25 cellular contexts compared by ENCODE assay signal in genomic region chr1:179283992-179284391, GRCh38. TPM values are rescaled to one million over a fixed set of nuclear protein-coding genes. Genes with fewer than 3 reads are reported as not detected.
DNase-seq lines count a peak whose midpoint lies in the region; ATAC-seq, FAIRE-seq and TF ChIP-seq lines count a peak whose summit lies in the region.
"Had no signal": no experiment of that assay in that cellular context is flagged by ENCODE, and none has a peak within 500 bp of the region (broad histone marks: within the 10 kb centered on the region; RNA-seq: fewer than 3 reads in every experiment).

No MANE protein-coding gene starts in this region.

- no peak for TF ChIP-seq RAD21 in SK-N-SH (IDR thresholded peaks at IDR 0.05; ENCODE audit: low read length)
- TF ChIP-seq RAD21 in K562 (CRISPR knock-in tag; conservative IDR thresholded peaks at IDR 0.05 in 1 of 2, IDR thresholded peaks at IDR 0.05 in 1 of 2), result no peak

- H3K4me3 ChIP-seq in SK-N-SH (ENCODE audit: low read depth in 2 of 2, low read length in 1 of 2) (no peak overlapping the region), HEK293 (ENCODE audit: low read depth, low read length) (no peak overlapping the region), K562 (no peak overlapping the region)
- H3K4me3 ChIP-seq: BLaER1, GM12878 had no signal

- WGBS in SK-N-SH (ENCODE audit: low lambda C conversion rate), result 77% methylated on average over 2 of the region's 2 CpGs
- WGBS in K562 (ENCODE audit: insufficient coverage, low coverage, missing lambda C conversion rate), result 15% methylated on average over 2 of the region's 2 CpGs

- TF ChIP-seq CTCF in SK-N-SH (IDR thresholded peaks at IDR 0.05) (no peak), HEK293 (tag by site-specific recombination; IDR thresholded peaks at IDR 0.05) (no peak), K562 (IDR thresholded peaks at IDR 0.05 in 2 of 3, conservative IDR thresholded peaks at IDR 0.05 in 1 of 3; ENCODE audit: insufficient read depth in 2 of 3, low read depth in 1 of 3, low read length in 3 of 3) (no peak)

- POLR2A ChIA-PET in SK-N-SH (lab: Yijun Ruan, JAX), result no interaction called here
- POLR2A ChIA-PET in HEK293 (lab: Yijun Ruan, JAX), result interaction anchor here (1.5 kb wide), 1 partner anchor 10 kb away, joined by 5 read pairs; the partner anchor contains the start of gene SOAT1
- POLR2A ChIA-PET in K562 (lab: Yijun Ruan, JAX), result interaction anchor here (1.0 to 1.2 kb wide), 2 partner anchors 10 to 11 kb away, joined by 3 read pairs; partner anchors contain the start of gene SOAT1

- H3K27ac ChIP-seq in SK-N-SH (ENCODE audit: low read depth in 2 of 2, low read length in 1 of 2), result no peak overlapping the region
- H3K27ac ChIP-seq in HEK293 (ENCODE audit: extremely low read depth, low read depth, low read length), result no peak overlapping the region
- no peak overlapping the region for H3K27ac ChIP-seq in K562 (ENCODE audit: extremely low read depth, low read depth, low read length)
- H3K27ac ChIP-seq: 22Rv1, BLaER1 had no signal

- no TSS peak for BruUV-seq in K562 (replicated peaks; lab: Mats Ljungman, UMichigan)

- no peaks in the 10 kb centered on the region for H3K36me3 ChIP-seq in SK-N-SH (replicated peaks in 1 of 2; ENCODE audit: control insufficient read depth in 1 of 2, insufficient read depth in 2 of 2, low read length in 1 of 2)
- no peaks in the 10 kb centered on the region for H3K36me3 ChIP-seq in HEK293 (ENCODE audit: control insufficient read depth in 2 of 2, insufficient read depth in 1 of 2, low read length in 2 of 2)
- no peaks in the 10 kb centered on the region for H3K36me3 ChIP-seq in K562 (ENCODE audit: control insufficient read depth, insufficient read depth, low read length)
- H3K36me3 ChIP-seq: BE2C, BLaER1 had no signal

- no peaks in the 10 kb centered on the region for H3K27me3 ChIP-seq in SK-N-SH (ENCODE audit: insufficient read depth)
- no peaks in the 10 kb centered on the region for H3K27me3 ChIP-seq in K562 (ENCODE audit: control insufficient read depth in 2 of 2, insufficient read depth in 2 of 2, low read length in 2 of 2)
- H3K27me3 ChIP-seq: BE2C, BLaER1 had no signal

- no peaks in the 10 kb centered on the region for H3K9me2 ChIP-seq in SK-N-SH

- no peaks in the 10 kb centered on the region for H3K9me1 ChIP-seq in K562 (ENCODE audit: control insufficient read depth, insufficient read depth, low read length)

- no peaks in the 10 kb centered on the region for H3F3A ChIP-seq in SK-N-SH (replicated peaks; ENCODE audit: insufficient read depth)

- no peak for FAIRE-seq in K562 (lab: Jason Lieb, UNC)
- FAIRE-seq: GM12878, GM12892, GM18507 had no signal

- DNase-seq in SK-N-SH (no peak), K562 (ENCODE audit: extremely low read depth in 1 of 4, low spot score in 3 of 4) (no peak), hippocampal formation (lab: John Stamatoyannopoulos, UW) (no peak), T-helper 1 cell (no peak)
- DNase-seq: ACHN; BE2C; C1 segment of cervical spinal cord; CD4-positive, alpha-beta memory T cell; CD4-positive, CD25-positive, alpha-beta regulatory T cell; CD8-positive, alpha-beta memory T cell; COR-L47; DMS 273 treated with DMSO at 0.1 percent for 48 hours; DMS153; DMS53; DMS79; DND-41; EL; GDM1 had no signal

- intact Hi-C loops in K562 (cut with micrococcal nuclease), result no loop called here

- H3K9me3 ChIP-seq in SK-N-SH (no peaks in the 10 kb centered on the region), HEK293 (ENCODE audit: control insufficient read depth, insufficient read depth, low read depth, low read length) (no peaks in the 10 kb centered on the region), K562 (replicated peaks; ENCODE audit: control insufficient read depth, insufficient read depth, low read depth, low read length) (no peaks in the 10 kb centered on the region; the same call in 1 of the 2 replicates)
- H3K9me3 ChIP-seq: BE2C had no signal

- H3K79me2 ChIP-seq in SK-N-SH (ENCODE audit: insufficient read depth), result no peaks in the 10 kb centered on the region
- H3K79me2 ChIP-seq in K562 (ENCODE audit: control insufficient read depth, insufficient read depth, low read length), result no peaks in the 10 kb centered on the region

- CTCF ChIA-PET in SK-N-SH (lab: Yijun Ruan, JAX) (interaction anchor here (0.8 to 1.4 kb wide), 2 partner anchors 9 to 281 kb away, joined by 3 to 7 read pairs; partner anchors contain the start of gene SOAT1), HEK293 (lab: Yijun Ruan, JAX) (interaction anchor here (0.6 to 1.2 kb wide), 2 partner anchors 11 to 32 kb away, joined by 3 to 5 read pairs; no protein-coding TSS in a partner anchor), K562 (lab: Yijun Ruan, JAX; ENCODE audit: low intra/inter-chr PET ratio) (no interaction called here)

- H3K4me1 ChIP-seq in SK-N-SH (ENCODE audit: control insufficient read depth in 1 of 2, insufficient read depth in 2 of 2, low read depth in 1 of 2, low read length in 1 of 2) (no peaks in the 10 kb centered on the region), HEK293 (ENCODE audit: control insufficient read depth, insufficient read depth, low read length) (no peaks in the 10 kb centered on the region), K562 (replicated peaks in 1 of 2; ENCODE audit: control insufficient read depth in 2 of 2, insufficient read depth in 2 of 2, low read length in 2 of 2) (no peaks in the 10 kb centered on the region)
- H3K4me1 ChIP-seq: BE2C, BLaER1 had no signal

- ATAC-seq in SK-N-SH treated with all-trans-retinoic acid at 6 μM for 48 hours (no peak), K562 (no peak)
- ATAC-seq: GM12878 had no signal

- TF ChIP-seq EP300 in SK-N-SH (IDR thresholded peaks at IDR 0.05; ENCODE audit: borderline replicate concordance in 1 of 2, low read depth in 1 of 2, low read length in 1 of 2), result no peak
- no peak for TF ChIP-seq EP300 in K562 (IDR thresholded peaks at IDR 0.05; ENCODE audit: low read length)

- H3K4me2 ChIP-seq in SK-N-SH (no peak overlapping the region), K562 (ENCODE audit: insufficient read depth, low read length) (no peak overlapping the region)
- H3K4me2 ChIP-seq: BLaER1 had no signal

- in situ Hi-C loops in K562 (cut with MboI), result no loop called here

- no peak overlapping the region for H3K9ac ChIP-seq in SK-N-SH
- no peak overlapping the region for H3K9ac ChIP-seq in K562 (ENCODE audit: insufficient read depth in 1 of 2, low read depth in 2 of 2, low read length in 2 of 2)
- H3K9ac ChIP-seq: BLaER1 had no signal

- H4K20me1 ChIP-seq in SK-N-SH (ENCODE audit: insufficient read depth) (no peaks in the 10 kb centered on the region), K562 (replicated peaks; ENCODE audit: control insufficient read depth, insufficient read depth, low read length) (no peaks in the 10 kb centered on the region)
- H4K20me1 ChIP-seq: BLaER1 had no signal

- no peak for TF ChIP-seq POLR2A in K562 (conservative IDR thresholded peaks at IDR 0.05)

- H2AFZ ChIP-seq in SK-N-SH (ENCODE audit: low read depth), result no peak overlapping the region
- H2AFZ ChIP-seq in K562 (ENCODE audit: low read depth, low read length), result no peak overlapping the region

TF ChIP-seq in SK-N-SH treated with all-trans-retinoic acid at 6 μM for 48 hours, 23 proteins besides CTCF, POLR2A, EP300 and RAD21 (continues in another document):
- TF ChIP-seq SNAI2 (CRISPR knock-in tag; IDR thresholded peaks at IDR 0.05), result no peak

TF ChIP-seq in K562, 482 proteins besides CTCF, POLR2A, EP300 and RAD21 (continues in another document):
- peak; percentile 65; the same call in 1 of the 2 replicates for TF ChIP-seq MIER1 (IDR thresholded peaks at IDR 0.05; ENCODE audit: low read depth)

RNA-seq across cellular contexts. Expression of gene SOAT1, which starts 9.6 kb away (rescaled TPM):
- polyA plus RNA-seq in SK-N-SH (2012; rRNA removed), result 8.1 and 12.1 TPM in 2 replicates
- 13.2 and 14.1 TPM in 2 replicates for polyA plus RNA-seq in SK-N-SH (2012; cell fraction: cytosol; rRNA removed)
- 2.7 and 9.7 TPM in 2 replicates for polyA plus RNA-seq in SK-N-SH (2012; cell fraction: nucleus; rRNA removed)
- total RNA-seq in K562 (2011; cell fraction: chromatin; rRNA removed; ENCODE audit: low replicate concordance), result 26.8 and 37.2 TPM in 2 replicates
- 9.2 and 10.4 TPM in 2 replicates for total RNA-seq in K562 (2011; cell fraction: nucleolus; rRNA removed)
- 16.6 and 22.4 TPM in 2 replicates for total RNA-seq in K562 (2011; cell fraction: nucleoplasm; rRNA removed)
- total RNA-seq in K562 (2014; rRNA removed), result 5.5 and 7.5 TPM in 2 replicates
- total RNA-seq in K562 (2014; rRNA removed; fragmentation: Illumina TruSeq; extraction: Trizol), result 23.5 and 31.4 TPM in 2 replicates
- total RNA-seq in K562 (2015; rRNA removed; fragmentation: Illumina TruSeq; extraction: Trizol), result 17.3 and 18.4 TPM in 2 replicates
- 24.1 and 24.3 TPM in 2 replicates for total RNA-seq in K562 (2021)
- polyA plus RNA-seq in K562 (2011; rRNA removed), result 20.5 and 29.1 TPM in 2 replicates
- polyA plus RNA-seq in K562 (2011; cell fraction: cytosol; rRNA removed), result 7.1 and 16.4 TPM in 2 replicates
- 6.3 and 11.4 TPM in 2 replicates for polyA plus RNA-seq in K562 (2011; cell fraction: nucleus; rRNA removed)
- polyA plus RNA-seq in K562 (2012), result 9.4 and 13.0 TPM in 2 replicates
- polyA plus RNA-seq in K562 (2014; fragmentation: Illumina TruSeq; extraction: Trizol), result 23.1 and 25.4 TPM in 2 replicates
- 10 to 100 TPM in 1 of 2 experiments, 1 to 10 TPM in 1; 9.2 to 11.9 TPM for polyA plus RNA-seq in K562 (2014; fragmentation: Nextera tagmentation; extraction: Ambion mirVana)
- 9.8 and 11.1 TPM in 2 replicates for polyA plus RNA-seq in K562 (2014; rRNA removed)
- 44.0 and 47.0 TPM in 2 replicates for polyA minus RNA-seq in K562 (2011; rRNA and poly(A)+ RNA removed)
- 8.6 and 12.0 TPM in 2 replicates for polyA minus RNA-seq in K562 (2011; cell fraction: cytosol; rRNA and poly(A)+ RNA removed)
- polyA minus RNA-seq in K562 (2011; cell fraction: nucleus; rRNA and poly(A)+ RNA removed), result 3.1 and 6.1 TPM in 2 replicates

RNA-seq across cellular contexts. Expression of gene ABL2, which starts 54.5 kb away (rescaled TPM):
- polyA plus RNA-seq in SK-N-SH (2012; rRNA removed) (7.5 and 10.6 TPM in 2 replicates), K562 (2011; rRNA removed) (8.1 and 9.4 TPM in 2 replicates), K562 (2014; fragmentation: Illumina TruSeq; extraction: Trizol) (8.7 and 8.9 TPM in 2 replicates), K562 (2014; fragmentation: Nextera tagmentation; extraction: Ambion mirVana) (1 to 10 TPM; 1.4 to 2.2 TPM), K562 (2014; rRNA removed) (5.6 and 5.8 TPM in 2 replicates)
- 6.6 and 7.3 TPM in 2 replicates for polyA plus RNA-seq in SK-N-SH (2012; cell fraction: cytosol; rRNA removed)
- polyA plus RNA-seq in SK-N-SH (2012; cell fraction: nucleus; rRNA removed), result 14.9 and 24.6 TPM in 2 replicates
- total RNA-seq in K562 (2011; cell fraction: chromatin; rRNA removed; ENCODE audit: low replicate concordance), result 41.6 and 59.9 TPM in 2 replicates
- total RNA-seq in K562 (2011; cell fraction: nucleolus; rRNA removed), result 17.2 and 21.7 TPM in 2 replicates
- 31.7 and 41.7 TPM in 2 replicates for total RNA-seq in K562 (2011; cell fraction: nucleoplasm; rRNA removed)
- total RNA-seq in K562 (2014; rRNA removed) (6.1 and 6.6 TPM in 2 replicates), K562 (2014; rRNA removed; fragmentation: Illumina TruSeq; extraction: Trizol) (9.5 and 10.9 TPM in 2 replicates), K562 (2015; rRNA removed; fragmentation: Illumina TruSeq; extraction: Trizol) (8.6 and 9.2 TPM in 2 replicates), K562 (2021) (14.1 and 15.0 TPM in 2 replicates)
- 4.6 and 6.3 TPM in 2 replicates for polyA plus RNA-seq in K562 (2011; cell fraction: cytosol; rRNA removed)
- polyA plus RNA-seq in K562 (2011; cell fraction: nucleus; rRNA removed), result 7.2 and 7.7 TPM in 2 replicates
- polyA plus RNA-seq in K562 (2012), result 5.5 and 6.0 TPM in 2 replicates
- polyA minus RNA-seq in K562 (2011; rRNA and poly(A)+ RNA removed), result 30.6 and 32.6 TPM in 2 replicates
- polyA minus RNA-seq in K562 (2011; cell fraction: cytosol; rRNA and poly(A)+ RNA removed), result 15.8 and 16.8 TPM in 2 replicates
- 10.0 and 15.8 TPM in 2 replicates for polyA minus RNA-seq in K562 (2011; cell fraction: nucleus; rRNA and poly(A)+ RNA removed)
